8 cellular contexts compared by ENCODE assay signal in genomic region chr11:20397281-20397680, GRCh38. TPM values are rescaled to one million over a fixed set of nuclear protein-coding genes. Genes with fewer than 3 reads are reported as not detected.
DNase-seq lines count a peak whose midpoint lies in the region; ATAC-seq and TF ChIP-seq lines count a peak whose summit lies in the region.

No MANE protein-coding gene starts in this region.

- H3K9me3 Mint-ChIP-seq in HFFc6: no peaks in the 10 kb centered on the region

- H3K4me3 Mint-ChIP-seq in HFFc6: no peak overlapping the region

- TF ChIP-seq CTCF in AG09319 (IDR thresholded peaks at IDR 0.05; ENCODE audit: low read depth, low read length) (peak; percentile 65), GM12865 (IDR thresholded peaks at IDR 0.05; ENCODE audit: insufficient read depth, low read depth, low read length, missing control alignments) (peak; percentile 56), HFFc6 (IDR thresholded peaks at IDR 0.05) (peak; percentile 82), NB4 (IDR thresholded peaks at IDR 0.05; ENCODE audit: low read depth, low read length) (peak; percentile 54), fibroblast of mammary gland (conservative IDR thresholded peaks at IDR 0.05; ENCODE audit: control insufficient read depth, insufficient read depth, low read depth, low read length) (peak; percentile 65), retinal pigment epithelial cell (conservative IDR thresholded peaks at IDR 0.05; ENCODE audit: low read depth, low read length) (peak; percentile 63)

- H3K4me1 Mint-ChIP-seq in HFFc6 (ENCODE audit: low read depth): no peaks in the 10 kb centered on the region

- DNase-seq in AG09319 (ENCODE audit: extremely low read depth, low read depth): peak; percentile 14
- peak; percentile 57 for DNase-seq in GM12865 (ENCODE audit: low read depth)
- peak; percentile 48 for DNase-seq in HFFc6
- peak; percentile 69 for DNase-seq in NB4 (ENCODE audit: low read depth)
- peak; percentile 64 for DNase-seq in fibroblast of mammary gland (ENCODE audit: low read depth)
- DNase-seq in retinal pigment epithelial cell (ENCODE audit: low read depth): no peak
- no peak for DNase-seq in mucosa of gallbladder (ENCODE audit: low spot score)

- peak; percentile 96 for ATAC-seq in SK-N-SH treated with all-trans-retinoic acid at 6 μM for 48 hours

- H3K4me3 ChIP-seq in GM12865 (ENCODE audit: low read depth, low read length) (no peak overlapping the region), NB4 (ENCODE audit: low read depth, low read length) (no peak overlapping the region), fibroblast of mammary gland (ENCODE audit: control insufficient read depth, low read depth, low read length) (no peak overlapping the region), retinal pigment epithelial cell (ENCODE audit: low read length) (no peak overlapping the region)

- no peak overlapping the region; the same call in 1 of the 2 replicates for H3K27ac Mint-ChIP-seq in HFFc6

- H3K27me3 Mint-ChIP-seq in HFFc6 (ENCODE audit: insufficient read depth): no peaks in the 10 kb centered on the region; the same call in 1 of the 2 replicates

- peaks cover 4% of the 10 kb centered on the region; the same call in 1 of the 2 replicates for H3K36me3 Mint-ChIP-seq in HFFc6 (ENCODE audit: low read depth)

- no peak for TF ChIP-seq POLR2A in NB4 (IDR thresholded peaks at IDR 0.05; ENCODE audit: extremely low read depth, insufficient read length)

TF ChIP-seq in SK-N-SH treated with all-trans-retinoic acid at 6 μM for 48 hours, 23 proteins besides CTCF, POLR2A, EP300 and RAD21:
- TF ChIP-seq ARNTL (CRISPR knock-in tag; IDR thresholded peaks at IDR 0.05; ENCODE audit: borderline replicate concordance, low read depth) (no peak), ZNF8 (CRISPR knock-in tag; IDR thresholded peaks at IDR 0.05) (no peak), PATZ1 (CRISPR knock-in tag; IDR thresholded peaks at IDR 0.05; ENCODE audit: borderline replicate concordance) (no peak), RARB (CRISPR knock-in tag; IDR thresholded peaks at IDR 0.05) (no peak), ZC3H10 (CRISPR knock-in tag; IDR thresholded peaks at IDR 0.05) (no peak), PPARA (CRISPR knock-in tag; IDR thresholded peaks at IDR 0.05; ENCODE audit: borderline replicate concordance) (no peak), OSR1 (CRISPR knock-in tag; IDR thresholded peaks at IDR 0.05) (no peak), CSRNP3 (CRISPR knock-in tag; IDR thresholded peaks at IDR 0.05) (no peak), ESRRG (CRISPR knock-in tag; IDR thresholded peaks at IDR 0.05) (no peak), TOX (CRISPR knock-in tag; IDR thresholded peaks at IDR 0.05; ENCODE audit: borderline replicate concordance) (no peak), ZFP3 (CRISPR knock-in tag; IDR thresholded peaks at IDR 0.05) (no peak), GLIS3 (CRISPR knock-in tag; IDR thresholded peaks at IDR 0.05) (no peak), ISL1 (CRISPR knock-in tag; IDR thresholded peaks at IDR 0.05) (no peak), TSHZ2 (CRISPR knock-in tag; IDR thresholded peaks at IDR 0.05) (no peak), ZNF565 (CRISPR knock-in tag; conservative IDR thresholded peaks at IDR 0.05; ENCODE audit: low read depth) (no peak), ZNF70 (CRISPR knock-in tag; IDR thresholded peaks at IDR 0.05) (no peak), SNAI2 (CRISPR knock-in tag; IDR thresholded peaks at IDR 0.05) (no peak)

RNA-seq across cellular contexts. Expression of gene PRMT3, which starts 9.8 kb away (rescaled TPM):
- total RNA-seq in HFFc6 (2021; fragmentation: NEBNext Ultra II Directional; extraction: Animal tissue kit (Norgen Biotek cat#: 25700)): 10 to 100 TPM in 5 of 6 experiments, 1 to 10 TPM in 1; 9.6 to 13.2 (median 12.1) TPM
- total RNA-seq in mucosa of gallbladder: 9.8 TPM

RNA-seq across cellular contexts. Expression of gene HTATIP2, which starts 33.8 kb away (rescaled TPM):
- 10 to 100 TPM; 15.0 to 36.0 (median 31.3) TPM for total RNA-seq in HFFc6 (2021; fragmentation: NEBNext Ultra II Directional; extraction: Animal tissue kit (Norgen Biotek cat#: 25700))
- total RNA-seq in mucosa of gallbladder: 90.6 TPM

Comparison
In these comparisons a context has a peak if more than half of its experiments do, and no peak if none do; other contexts are left out.
1. DNase-seq: peak in AG09319 (single experiment), GM12865 (single experiment), HFFc6 (single experiment), NB4 (single experiment) and fibroblast of mammary gland (single experiment); none in retinal pigment epithelial cell (single experiment) and mucosa of gallbladder (single experiment).
2. Peak in every context shown above with its lines, with median percentiles within 50 percentile points of each other: CTCF ChIP-seq.